1 cellular context compared by ENCODE assay signal in genomic region chr12:56801661-56802622, GRCh38.
TF ChIP-seq lines count a peak whose summit lies in the region.

No MANE protein-coding gene starts in this region.

TF ChIP-seq in A549, 52 proteins besides CTCF, POLR2A, EP300 and RAD21:
- TF ChIP-seq ELK1 (IDR thresholded peaks at IDR 0.05; ENCODE audit: low read depth, low read length), result no peak
- TF ChIP-seq CBX8 (IDR thresholded peaks at IDR 0.05), result no peak
- no peak for TF ChIP-seq SREBF2 (IDR thresholded peaks at IDR 0.05)
- no peak for TF ChIP-seq HOXB13 (CRISPR knock-in tag; IDR thresholded peaks at IDR 0.05; ENCODE audit: low read depth)
- TF ChIP-seq BCL3 (IDR thresholded peaks at IDR 0.05), result no peak
- no peak for TF ChIP-seq MYC (IDR thresholded peaks at IDR 0.05; ENCODE audit: borderline replicate concordance, low read length)
- no peak for TF ChIP-seq CHD4 (IDR thresholded peaks at IDR 0.05; ENCODE audit: borderline replicate concordance)
- TF ChIP-seq FOSL2 (IDR thresholded peaks at IDR 0.05), result no peak
- no peak for TF ChIP-seq FOSL2 (CRISPR knock-in tag; IDR thresholded peaks at IDR 0.05)
